1 cellular context compared by ENCODE assay signal in the genomic region with DNA sequence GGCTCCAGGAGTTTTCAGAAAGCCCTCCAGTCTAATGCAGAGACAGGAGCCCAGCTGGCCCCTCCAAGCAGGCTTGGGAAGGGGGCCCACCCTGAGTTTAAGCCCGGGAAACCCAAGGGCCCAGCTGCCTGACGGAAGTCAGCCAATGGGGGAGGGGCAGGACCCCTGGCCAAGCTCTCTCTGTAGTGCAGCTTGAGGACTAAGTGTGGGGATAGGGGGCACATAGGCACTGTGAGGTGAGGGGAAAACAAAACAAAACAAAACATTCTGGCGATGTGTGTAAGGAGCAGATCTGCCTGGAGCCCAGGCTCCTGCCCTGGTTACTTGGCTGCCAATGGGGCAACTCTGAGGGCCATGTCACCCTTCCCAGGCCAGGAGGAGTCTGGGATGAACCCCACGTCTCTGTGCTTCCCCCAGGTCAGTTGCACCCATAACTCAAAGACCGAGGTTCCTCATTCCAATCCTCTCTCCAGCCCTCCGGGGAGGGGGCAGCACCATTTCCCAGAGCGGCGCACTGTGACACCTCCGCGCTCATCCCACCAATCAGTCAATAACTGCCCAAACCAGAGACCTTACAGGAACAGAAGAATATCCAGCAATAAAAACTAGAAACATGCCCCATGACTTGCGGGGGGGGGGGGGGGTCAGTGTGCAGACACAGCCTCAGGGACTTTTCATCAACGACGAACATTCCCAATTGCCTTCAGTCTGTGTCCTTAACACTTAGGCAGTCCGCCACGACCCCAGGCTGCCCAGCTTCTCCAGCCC.
TF ChIP-seq lines count a peak whose summit lies in the region.

No MANE protein-coding gene starts in this region.

TF ChIP-seq in WTC11, 78 proteins besides CTCF, POLR2A, EP300 and RAD21 (continued from another document):
- no peak for TF ChIP-seq FOXP1 (CRISPR knock-in tag; IDR thresholded peaks at IDR 0.05; ENCODE audit: borderline replicate concordance)
- TF ChIP-seq, protein P1, sequence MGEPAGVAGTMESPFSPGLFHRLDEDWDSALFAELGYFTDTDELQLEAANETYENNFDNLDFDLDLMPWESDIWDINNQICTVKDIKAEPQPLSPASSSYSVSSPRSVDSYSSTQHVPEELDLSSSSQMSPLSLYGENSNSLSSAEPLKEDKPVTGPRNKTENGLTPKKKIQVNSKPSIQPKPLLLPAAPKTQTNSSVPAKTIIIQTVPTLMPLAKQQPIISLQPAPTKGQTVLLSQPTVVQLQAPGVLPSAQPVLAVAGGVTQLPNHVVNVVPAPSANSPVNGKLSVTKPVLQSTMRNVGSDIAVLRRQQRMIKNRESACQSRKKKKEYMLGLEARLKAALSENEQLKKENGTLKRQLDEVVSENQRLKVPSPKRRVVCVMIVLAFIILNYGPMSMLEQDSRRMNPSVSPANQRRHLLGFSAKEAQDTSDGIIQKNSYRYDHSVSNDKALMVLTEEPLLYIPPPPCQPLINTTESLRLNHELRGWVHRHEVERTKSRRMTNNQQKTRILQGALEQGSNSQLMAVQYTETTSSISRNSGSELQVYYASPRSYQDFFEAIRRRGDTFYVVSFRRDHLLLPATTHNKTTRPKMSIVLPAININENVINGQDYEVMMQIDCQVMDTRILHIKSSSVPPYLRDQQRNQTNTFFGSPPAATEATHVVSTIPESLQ (CRISPR knock-in tag; IDR thresholded peaks at IDR 0.05) = no peak
TF ChIP-seq in WTC11: peak in this region for 0.
